ENCODE assay signal across 8 cellular contexts in the genomic region with DNA sequence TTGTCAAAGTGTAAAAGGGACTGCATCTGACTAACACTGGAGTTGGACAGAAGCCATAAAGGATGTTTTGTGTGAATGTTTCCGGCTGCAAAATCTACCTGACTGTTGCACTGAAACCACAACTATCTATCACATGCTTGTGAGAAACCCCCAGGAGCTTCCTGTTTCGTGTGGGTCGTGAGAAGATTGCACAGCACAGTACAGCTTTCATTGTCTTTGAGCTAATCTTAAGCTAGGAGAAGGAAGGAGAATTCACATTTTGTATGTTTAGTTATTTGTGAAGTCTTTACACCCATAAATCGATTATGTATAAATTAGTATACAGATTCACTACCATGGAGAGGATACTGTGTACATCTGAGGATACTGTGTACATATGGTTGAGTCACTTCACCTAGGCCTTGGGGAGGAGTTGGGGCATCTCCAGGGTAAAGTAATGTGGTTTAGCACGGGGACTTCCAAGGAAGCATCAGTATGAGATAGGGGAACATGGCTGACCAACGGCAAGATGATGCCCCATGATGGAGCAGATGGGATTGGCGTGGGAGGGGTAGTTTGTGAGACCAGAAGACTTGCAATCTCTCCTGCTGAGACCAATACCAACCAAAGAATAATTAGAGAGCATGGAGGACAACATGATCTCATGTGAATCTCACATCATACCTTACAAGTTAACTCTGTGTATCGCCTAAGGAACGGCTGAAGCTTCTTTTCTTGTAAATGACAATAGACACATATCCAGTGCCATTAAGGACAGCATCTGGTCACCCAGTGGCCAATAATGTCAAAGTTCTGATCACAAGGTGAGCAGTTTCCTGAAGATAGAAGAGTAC. TPM values are rescaled to one million over a fixed set of nuclear protein-coding genes. Genes with fewer than 3 reads are reported as not detected.
DNase-seq lines count a peak whose midpoint lies in the region; ATAC-seq, FAIRE-seq and TF ChIP-seq lines count a peak whose summit lies in the region.

No MANE protein-coding gene starts in this region.

- peak overlapping the region; percentile 31 to 63; a peak in 4 of 6 replicates for H3K27ac ChIP-seq in A549

- intact Hi-C loops in dendritic cell treated with granulocyte-macrophage colony-stimulating factor and Interleukin-4, amounts not matched to agents 40 ng/mL and 50 ng/mL, for 4 days (cut with micrococcal nuclease) = loop anchor here (10.0 kb wide), 1 partner anchor 83 kb away; no protein-coding TSS in a partner anchor

- 60% methylated on average over 9 of the region's 9 CpGs for WGBS in A549 (ENCODE audit: missing lambda C conversion rate)

- H3K4me1 Mint-ChIP-seq in T-helper 1 cell treated with Interleukin-12 subunit alpha and Interleukin-12 subunit beta and Interleukin-4 antibody, amounts not matched to agents 30 μg/mL and 1 μg/mL, for 36 hours (ENCODE audit: low read depth) = peaks cover 73% of the 10 kb centered on the region
- H3K4me1 Mint-ChIP-seq in dendritic cell treated with granulocyte-macrophage colony-stimulating factor and Interleukin-4, amounts not matched to agents 40 ng/mL and 50 ng/mL, for 4 days (ENCODE audit: low read depth) = peaks cover 44% of the 10 kb centered on the region

- no peak for TF ChIP-seq RAD21 in A549 (conservative IDR thresholded peaks at IDR 0.05 in 1 of 2, IDR thresholded peaks at IDR 0.05 in 1 of 2)

- peaks cover 1% of the 10 kb centered on the region for H3K36me3 Mint-ChIP-seq in T-helper 1 cell treated with Interleukin-12 subunit alpha and Interleukin-12 subunit beta and Interleukin-4 antibody, amounts not matched to agents 30 μg/mL and 1 μg/mL, for 36 hours (ENCODE audit: low read depth)
- no peaks in the 10 kb centered on the region for H3K36me3 Mint-ChIP-seq in dendritic cell treated with granulocyte-macrophage colony-stimulating factor and Interleukin-4, amounts not matched to agents 40 ng/mL and 50 ng/mL, for 4 days (ENCODE audit: low read depth)

- no peaks in the 10 kb centered on the region for H3K9me3 ChIP-seq in A549

- CTCF ChIA-PET in A549 (lab: Yijun Ruan, JAX) = interaction anchor here (0.9 to 1.7 kb wide), 2 partner anchors 136 to 400 kb away, joined by 3 to 6 read pairs; no protein-coding TSS in a partner anchor

- peak overlapping the region; percentile 99 for H3K27ac Mint-ChIP-seq in T-helper 1 cell treated with Interleukin-12 subunit alpha and Interleukin-12 subunit beta and Interleukin-4 antibody, amounts not matched to agents 30 μg/mL and 1 μg/mL, for 36 hours
- peak overlapping the region; percentile 77 for H3K27ac Mint-ChIP-seq in dendritic cell treated with granulocyte-macrophage colony-stimulating factor and Interleukin-4, amounts not matched to agents 40 ng/mL and 50 ng/mL, for 4 days

- no peaks in the 10 kb centered on the region for H3K27me3 Mint-ChIP-seq in T-helper 1 cell treated with Interleukin-12 subunit alpha and Interleukin-12 subunit beta and Interleukin-4 antibody, amounts not matched to agents 30 μg/mL and 1 μg/mL, for 36 hours (ENCODE audit: low read depth)
- no peaks in the 10 kb centered on the region for H3K27me3 Mint-ChIP-seq in dendritic cell treated with granulocyte-macrophage colony-stimulating factor and Interleukin-4, amounts not matched to agents 40 ng/mL and 50 ng/mL, for 4 days

- no peaks in the 10 kb centered on the region for H3K9me3 Mint-ChIP-seq in T-helper 1 cell treated with Interleukin-12 subunit alpha and Interleukin-12 subunit beta and Interleukin-4 antibody, amounts not matched to agents 30 μg/mL and 1 μg/mL, for 36 hours
- no peaks in the 10 kb centered on the region for H3K9me3 Mint-ChIP-seq in dendritic cell treated with granulocyte-macrophage colony-stimulating factor and Interleukin-4, amounts not matched to agents 40 ng/mL and 50 ng/mL, for 4 days

- 0 out of 3 replicates have a peak, but pooled peaks cover 5% of the 10 kb centered on the region for H3K4me1 ChIP-seq in A549

- TF ChIP-seq POLR2A in A549 (IDR thresholded peaks at IDR 0.05; ENCODE audit: low read length) = no peak

- H3K4me3 ChIP-seq in A549 = no peak overlapping the region

- 0 out of 3 replicates have a peak overlapping the region, but pooled peaks have one; percentile 2 for H3K4me2 ChIP-seq in A549

- DNase-seq in A549 (ENCODE audit: low read depth in 1 of 2, low spot score in 1 of 2) (peak in 1 of 2 experiments; percentile 39), GM19240 (ENCODE audit: insufficient read length, low spot score) (peak; percentile 41), NCI-H1436 treated with DMSO at 0.1 percent for 48 hours (lab: John Stamatoyannopoulos, UW) (no peak), NCI-H146 treated with DMSO at 0.1 percent for 48 hours (lab: John Stamatoyannopoulos, UW; ENCODE audit: unreplicated experiment) (no peak)
- peak; percentile 64 for DNase-seq in stimulated activated CD8-positive, alpha-beta memory T cell treated with anti-CD3 and anti-CD28 coated beads, Interleukin-4, amount 100 ng/mL, for 48 hours

- no peak for ATAC-seq in A549
- peak; percentile 72 for ATAC-seq in HG03432 (IDR thresholded peaks at IDR 0.05; ENCODE audit: unreplicated experiment)

- H3K4me3 Mint-ChIP-seq in T-helper 1 cell treated with Interleukin-12 subunit alpha and Interleukin-12 subunit beta and Interleukin-4 antibody, amounts not matched to agents 30 μg/mL and 1 μg/mL, for 36 hours = peak overlapping the region; percentile 82
- H3K4me3 Mint-ChIP-seq in dendritic cell treated with granulocyte-macrophage colony-stimulating factor and Interleukin-4, amounts not matched to agents 40 ng/mL and 50 ng/mL, for 4 days = no peak overlapping the region

- no peak for TF ChIP-seq CTCF in A549 (IDR thresholded peaks at IDR 0.05)

- FAIRE-seq in A549 (lab: Jason Lieb, UNC) = no peak

- POLR2A ChIA-PET in A549 (lab: Yijun Ruan, JAX) = interaction anchor here (1.1 kb wide), 1 partner anchor 112 kb away, joined by 5 read pairs; a partner anchor contains a TSS

- TF ChIP-seq EP300 in A549 (IDR thresholded peaks at IDR 0.05) = no peak

TF ChIP-seq in A549, 52 proteins besides CTCF, POLR2A, EP300 and RAD21:
- TF ChIP-seq RCOR1 (IDR thresholded peaks at IDR 0.05; ENCODE audit: low read depth, low read length) (no peak), ZFP36 (IDR thresholded peaks at IDR 0.05; ENCODE audit: borderline replicate concordance, partially characterized antibody) (no peak), KDM1A (IDR thresholded peaks at IDR 0.05; ENCODE audit: low read depth) (no peak), CHD2 (IDR thresholded peaks at IDR 0.05; ENCODE audit: low read length, partially characterized antibody) (no peak), CEBPB (IDR thresholded peaks at IDR 0.05) (no peak), PHF8 (IDR thresholded peaks at IDR 0.05; ENCODE audit: borderline replicate concordance, low read depth) (no peak), EHF (CRISPR knock-in tag; IDR thresholded peaks at IDR 0.05) (no peak), FOSB (CRISPR knock-in tag; IDR thresholded peaks at IDR 0.05) (no peak)

RNA-seq across cellular contexts. Expression of a gene that starts 43.1 kb away (rescaled TPM):
- polyA plus RNA-seq in A549 (2011; rRNA removed) (not detected in 2 replicates), A549 (2017; fragmentation: RNase III; extraction: RNeasy Plus Mini Kit Qiagen cat#74134 plus additional on column Dnase treatment) (0.03 TPM in 1 of 3 replicates, not detected in the others)
- not detected in 2 replicates for polyA plus RNA-seq in A549 (2012; cell fraction: cytosol; rRNA removed)
- 0.01 TPM in 1 of 2 replicates, not detected in the other for polyA plus RNA-seq in A549 (2012; cell fraction: nucleus; rRNA removed)
- polyA minus RNA-seq in A549 (2011; rRNA and poly(A)+ RNA removed) = not detected in 2 replicates

Comparison
In these comparisons a context has a peak if more than half of its experiments do, and no peak if none do; other contexts are left out.
1. DNase-seq: peak in GM19240 (single experiment) and stimulated activated CD8-positive, alpha-beta memory T cell treated with anti-CD3 and anti-CD28 coated beads, Interleukin-4, amount 100 ng/mL, for 48 hours (single experiment); none in NCI-H1436 treated with DMSO at 0.1 percent for 48 hours (single experiment) and NCI-H146 treated with DMSO at 0.1 percent for 48 hours (single experiment).